9 cellular contexts compared by ENCODE assay signal in genomic region chr1:145985129-145985501, GRCh38. TPM values are rescaled to one million over a fixed set of nuclear protein-coding genes. Genes with fewer than 3 reads are reported as not detected.
DNase-seq lines count a peak whose midpoint lies in the region; ATAC-seq, FAIRE-seq and TF ChIP-seq lines count a peak whose summit lies in the region.
"Had no signal": no experiment of that assay in that cellular context is flagged by ENCODE, and none has a peak within 500 bp of the region (broad histone marks: within the 10 kb centered on the region; RNA-seq: fewer than 3 reads in every experiment).

No MANE protein-coding gene starts in this region.

- peak overlapping the region; percentile 50 for H3K4me2 ChIP-seq in astrocyte (ENCODE audit: low read length)

- H3K9me3 Mint-ChIP-seq in activated CD4-positive, alpha-beta T cell treated with anti-CD3 and anti-CD28 coated beads for 36 hours (ENCODE audit: low read depth): peaks cover 2% of the 10 kb centered on the region
- H3K9me3 Mint-ChIP-seq in astrocyte (ENCODE audit: unreplicated experiment): no peaks in the 10 kb centered on the region
- no peaks in the 10 kb centered on the region for H3K9me3 Mint-ChIP-seq in memory B cell

- peak overlapping the region; percentile 62 for H2AFZ ChIP-seq in astrocyte (ENCODE audit: low read depth, low read length)

- no peaks in the 10 kb centered on the region for H3K27me3 Mint-ChIP-seq in activated CD4-positive, alpha-beta T cell treated with anti-CD3 and anti-CD28 coated beads for 36 hours
- H3K27me3 Mint-ChIP-seq in astrocyte (ENCODE audit: low read depth, unreplicated experiment): no peaks in the 10 kb centered on the region
- no peaks in the 10 kb centered on the region for H3K27me3 Mint-ChIP-seq in memory B cell

- H3K4me3 Mint-ChIP-seq in activated CD4-positive, alpha-beta T cell treated with anti-CD3 and anti-CD28 coated beads for 36 hours: no peak overlapping the region
- H3K4me3 Mint-ChIP-seq in astrocyte (ENCODE audit: unreplicated experiment): peak overlapping the region; percentile 75
- peak overlapping the region; percentile 61 for H3K4me3 Mint-ChIP-seq in memory B cell

- WGBS in testis, 2 donors: 54 to 70% methylated on average over 2 of the region's 2 CpGs

- TF ChIP-seq CTCF in astrocyte (IDR thresholded peaks at IDR 0.05; ENCODE audit: insufficient read depth, low read depth, low read length) (no peak), testis (IDR thresholded peaks at IDR 0.05) (no peak)

- H3K9ac ChIP-seq in astrocyte (ENCODE audit: low read length): no peak overlapping the region

- intact Hi-C loops in activated CD4-positive, alpha-beta T cell treated with anti-CD3 and anti-CD28 coated beads for 36 hours (cut with DNase I, micrococcal nuclease): loop anchor here in 1 of 2 experiments (1.0 kb wide), 1 partner anchor 9 kb away; no protein-coding TSS in a partner anchor
- intact Hi-C loops in testis (cut with DNase I; ENCODE audit: low total_unique reads): no loop called here

- no peaks in the 10 kb centered on the region for H4K20me1 ChIP-seq in astrocyte (ENCODE audit: insufficient read depth, low read length)

- H3K79me2 ChIP-seq in astrocyte (ENCODE audit: insufficient read depth, low read length): no peaks in the 10 kb centered on the region

- CTCF ChIA-PET in activated CD4-positive, alpha-beta T cell treated with anti-CD3 and anti-CD28 coated beads for 36 hours (lab: Charles Lee): interaction anchor here (1.0 to 1.2 kb wide), 3 partner anchors 9 to 22 kb away, joined by 3 to 6 read pairs (median 4); no protein-coding TSS in a partner anchor

- no peak for ATAC-seq in activated CD4-positive, alpha-beta T cell treated with anti-CD3 and anti-CD28 coated beads for 36 hours
- no peak for ATAC-seq in memory B cell (ENCODE audit: low read depth)

- no peak for DNase-seq in activated CD4-positive, alpha-beta T cell treated with anti-CD3 and anti-CD28 coated beads for 36 hours
- DNase-seq in activated CD4-positive, alpha-beta T cell treated with anti-CD3 and anti-CD28 coated beads for 48 hours: no peak
- DNase-seq in astrocyte (ENCODE audit: low read depth): no peak
- no peak for DNase-seq in memory B cell (ENCODE audit: low spot score in 2 of 2)
- DNase-seq in testis: no peak
- no peak for DNase-seq in H4 (ENCODE audit: low spot score)
- DNase-seq in germinal center (ENCODE audit: low spot score): no peak
- no peak for DNase-seq in HuH-7 (ENCODE audit: low spot score)

- no peak for TF ChIP-seq POLR2A in testis (IDR thresholded peaks at IDR 0.05)

- H3K4me3 ChIP-seq in astrocyte (ENCODE audit: insufficient read depth, low read depth, low read length): no peak overlapping the region
- H3K4me3 ChIP-seq in testis: no peak overlapping the region

- H3K36me3 ChIP-seq in astrocyte (ENCODE audit: insufficient read depth, low read length) (no peaks in the 10 kb centered on the region), testis (ENCODE audit: low read depth, missing control alignments) (no peaks in the 10 kb centered on the region)

- peak overlapping the region; percentile 52 for H3K27ac Mint-ChIP-seq in activated CD4-positive, alpha-beta T cell treated with anti-CD3 and anti-CD28 coated beads for 36 hours
- H3K27ac Mint-ChIP-seq in astrocyte (ENCODE audit: unreplicated experiment) (peak overlapping the region; percentile 80), memory B cell (no peak overlapping the region)

- no peak overlapping the region for H3K27ac ChIP-seq in astrocyte (ENCODE audit: low read depth, low read length)
- peak overlapping the region; percentile 29 to 74 for H3K27ac ChIP-seq in testis

- H3K27me3 ChIP-seq in astrocyte (ENCODE audit: insufficient read depth, low read length) (no peaks in the 10 kb centered on the region), testis (no peaks in the 10 kb centered on the region)

- peaks cover 16% of the 10 kb centered on the region for H3K4me1 ChIP-seq in astrocyte (ENCODE audit: insufficient read depth, low read length)
- H3K4me1 ChIP-seq in testis: peaks cover 9% of the 10 kb centered on the region

- H3K4me1 Mint-ChIP-seq in activated CD4-positive, alpha-beta T cell treated with anti-CD3 and anti-CD28 coated beads for 36 hours: peaks cover 34% of the 10 kb centered on the region
- H3K4me1 Mint-ChIP-seq in astrocyte (ENCODE audit: low read depth, unreplicated experiment) (peaks cover 22% of the 10 kb centered on the region), memory B cell (peaks cover 58% of the 10 kb centered on the region)

- H3K9me3 ChIP-seq in astrocyte (ENCODE audit: insufficient read depth, low read depth, low read length): no peaks in the 10 kb centered on the region
- no peaks in the 10 kb centered on the region for H3K9me3 ChIP-seq in testis

- no peaks in the 10 kb centered on the region for H3K36me3 Mint-ChIP-seq in activated CD4-positive, alpha-beta T cell treated with anti-CD3 and anti-CD28 coated beads for 36 hours (ENCODE audit: low read depth)
- H3K36me3 Mint-ChIP-seq in astrocyte (ENCODE audit: low read depth, unreplicated experiment) (no peaks in the 10 kb centered on the region), memory B cell (no peaks in the 10 kb centered on the region)

- FAIRE-seq in astrocyte (lab: Jason Lieb, UNC): no peak

- POLR2A ChIA-PET in activated CD4-positive, alpha-beta T cell treated with anti-CD3 and anti-CD28 coated beads for 36 hours (lab: Charles Lee): interaction anchor here (1.0 to 7.6 kb wide), 2 partner anchors 8 to 21 kb away, joined by 3 to 127 read pairs; partner anchors contain the start of genes ANKRD34A, POLR3GL and TXNIP

RNA-seq across cellular contexts. Expression of gene TXNIP, which starts 11.3 kb away (rescaled TPM):
- 100 to 1,000 TPM; 112 TPM for total RNA-seq in activated CD4-positive, alpha-beta T cell treated with anti-CD3 and anti-CD28 coated beads for 36 hours
- total RNA-seq in astrocyte (157 and 217 TPM in 2 replicates), testis (100 to 1,000 TPM; 268 to 328 TPM)
- polyA plus RNA-seq in testis (ENCODE audit: insufficient read depth, low read depth, low replicate concordance): 274 TPM
- 101 and 102 TPM in 2 replicates for total RNA-seq in H4 (2014; rRNA removed; shearing (Covaris generic))

RNA-seq across cellular contexts. Expression of gene POLR3GL, which starts 20.6 kb away (rescaled TPM):
- 10 to 100 TPM; 19.3 to 22.4 TPM for total RNA-seq in activated CD4-positive, alpha-beta T cell treated with anti-CD3 and anti-CD28 coated beads for 36 hours
- 19.2 and 20.5 TPM in 2 replicates for total RNA-seq in astrocyte
- total RNA-seq in testis: 10 to 100 TPM; 20.9 to 23.5 TPM
- 37.9 TPM for polyA plus RNA-seq in testis (ENCODE audit: insufficient read depth, low read depth, low replicate concordance)
- 16.9 and 21.2 TPM in 2 replicates for total RNA-seq in H4 (2014; rRNA removed; shearing (Covaris generic))

RNA-seq across cellular contexts. Expression of gene ANKRD34A, which starts 20.7 kb away (rescaled TPM):
- total RNA-seq in activated CD4-positive, alpha-beta T cell treated with anti-CD3 and anti-CD28 coated beads for 36 hours: 1 to 10 TPM; 5.8 to 6.1 TPM
- 5.8 and 6.3 TPM in 2 replicates for total RNA-seq in astrocyte
- total RNA-seq in testis: under 1 TPM; 0.31 to 0.43 TPM
- 0.51 TPM for polyA plus RNA-seq in testis (ENCODE audit: insufficient read depth, low read depth, low replicate concordance)
- total RNA-seq in H4 (2014; rRNA removed; shearing (Covaris generic)): 0.54 and 0.70 TPM in 2 replicates

RNA-seq across cellular contexts. Expression of gene LIX1L, which starts 27.3 kb away (rescaled TPM):
- total RNA-seq in activated CD4-positive, alpha-beta T cell treated with anti-CD3 and anti-CD28 coated beads for 36 hours: 10 to 100 TPM; 44.9 to 49.4 TPM
- total RNA-seq in astrocyte: 35.4 and 37.2 TPM in 2 replicates
- 10 to 100 TPM; 15.8 to 20.6 TPM for total RNA-seq in testis
- 16.6 TPM for polyA plus RNA-seq in testis (ENCODE audit: insufficient read depth, low read depth, low replicate concordance)
- total RNA-seq in H4 (2014; rRNA removed; shearing (Covaris generic)): 15.1 and 18.7 TPM in 2 replicates

RNA-seq across cellular contexts. Expression of gene HJV, which starts 36.4 kb away (rescaled TPM):
- total RNA-seq in activated CD4-positive, alpha-beta T cell treated with anti-CD3 and anti-CD28 coated beads for 36 hours: not detected
- total RNA-seq in astrocyte (not detected in 2 replicates), testis (under 1 TPM in 1 of 2 donors, not detected in 1; 0.43 TPM)
- polyA plus RNA-seq in testis (ENCODE audit: insufficient read depth, low read depth, low replicate concordance): 7.7 TPM
- not detected in 2 replicates for total RNA-seq in H4 (2014; rRNA removed; shearing (Covaris generic))
- total RNA-seq: activated CD8-positive, alpha-beta memory T cell treated with anti-CD3 and anti-CD28 coated beads for 36 hours had no signal
